11 cellular contexts compared by ENCODE assay signal in genomic region chr5:145680169-145680568, GRCh38.
DNase-seq lines count a peak whose midpoint lies in the region; ATAC-seq lines count a peak whose summit lies in the region.
"Had no signal": no experiment of that assay in that cellular context is flagged by ENCODE, and none has a peak within 500 bp of the region (broad histone marks: within the 10 kb centered on the region; RNA-seq: fewer than 3 reads in every experiment).

No MANE protein-coding gene starts in this region.

- no peak overlapping the region for H3K4me3 ChIP-seq in muscle layer of colon (ENCODE audit: low read depth in 1 of 2, low read length in 2 of 2)
- H3K4me3 ChIP-seq: Peyer's patch had no signal

- H3K9ac ChIP-seq in muscle layer of colon (ENCODE audit: low read length): no peak overlapping the region

- CTCF ChIA-PET in activated CD4-positive, alpha-beta memory T cell treated with anti-CD3 and anti-CD28 coated beads for 36 hours (lab: Charles Lee): interaction anchor here (0.7 to 1.7 kb wide), 5 partner anchors 8 to 1476 kb away, joined by 3 to 7 read pairs (median 3); no protein-coding TSS in a partner anchor

- no peaks in the 10 kb centered on the region for H3K9me3 Mint-ChIP-seq in activated CD4-positive, alpha-beta memory T cell treated with anti-CD3 and anti-CD28 coated beads for 36 hours

- H3K4me3 Mint-ChIP-seq in activated CD4-positive, alpha-beta memory T cell treated with anti-CD3 and anti-CD28 coated beads for 36 hours: no peak overlapping the region

- H3K9me3 ChIP-seq in muscle layer of colon (ENCODE audit: low read length): no peaks in the 10 kb centered on the region
- H3K9me3 ChIP-seq: Peyer's patch had no signal

- ATAC-seq in GM19395 (IDR thresholded peaks at IDR 0.05; ENCODE audit: unreplicated experiment): no peak
- no peak for ATAC-seq in HG03108 (IDR thresholded peaks at IDR 0.05; ENCODE audit: unreplicated experiment)

- H3K27ac Mint-ChIP-seq in activated CD4-positive, alpha-beta memory T cell treated with anti-CD3 and anti-CD28 coated beads for 36 hours: no peak overlapping the region

- peaks cover 26% of the 10 kb centered on the region for H3K4me1 ChIP-seq in muscle layer of colon (ENCODE audit: insufficient read depth, low read length)
- H3K4me1 ChIP-seq: Peyer's patch had no signal

- peak; percentile 13 for DNase-seq in ELR (ENCODE audit: low read depth)
- DNase-seq in HT-29 (ENCODE audit: low spot score): peak; percentile 24
- peak; percentile 6 for DNase-seq in amniotic epithelial cell (ENCODE audit: low read depth)
- DNase-seq in activated gamma-delta T cell treated with Interleukin-2 at 50 U/mL for 16 hours: no peak
- no peak for DNase-seq in activated CD4-positive, alpha-beta memory T cell treated with anti-CD3 and anti-CD28 coated beads for 36 hours
- DNase-seq: activated CD4-positive, alpha-beta T cell treated with anti-CD3 and anti-CD28 coated beads for 4 hours; activated naive CD4-positive, alpha-beta T cell treated with anti-CD3 and anti-CD28 coated beads, Interleukin-2, amount 50 U/mL, for 16 hours; Peyer's patch had no signal

- no peaks in the 10 kb centered on the region for H3K27me3 Mint-ChIP-seq in activated CD4-positive, alpha-beta memory T cell treated with anti-CD3 and anti-CD28 coated beads for 36 hours

- POLR2A ChIA-PET in activated CD4-positive, alpha-beta memory T cell treated with anti-CD3 and anti-CD28 coated beads for 36 hours (lab: Charles Lee): no interaction called here

- no peaks in the 10 kb centered on the region for H3K4me1 Mint-ChIP-seq in activated CD4-positive, alpha-beta memory T cell treated with anti-CD3 and anti-CD28 coated beads for 36 hours (ENCODE audit: low read depth)

- intact Hi-C loops in activated CD4-positive, alpha-beta memory T cell treated with anti-CD3 and anti-CD28 coated beads for 36 hours (cut with micrococcal nuclease): loop anchor here (2.0 kb wide), 2 partner anchors 747 to 1477 kb away; no protein-coding TSS in a partner anchor

- no peaks in the 10 kb centered on the region for H3K36me3 ChIP-seq in muscle layer of colon (ENCODE audit: insufficient read depth, low read length)
- H3K36me3 ChIP-seq: Peyer's patch had no signal

- H3K27ac ChIP-seq in muscle layer of colon (ENCODE audit: low read depth, low read length): peak overlapping the region; percentile 53
- H3K27ac ChIP-seq: Peyer's patch had no signal

- no peaks in the 10 kb centered on the region for H3K27me3 ChIP-seq in muscle layer of colon (ENCODE audit: control insufficient read depth in 1 of 2, insufficient read depth in 2 of 2, low read length in 2 of 2)
- H3K27me3 ChIP-seq: Peyer's patch had no signal

- H3K36me3 Mint-ChIP-seq in activated CD4-positive, alpha-beta memory T cell treated with anti-CD3 and anti-CD28 coated beads for 36 hours: no peaks in the 10 kb centered on the region

Comparison
In these comparisons a context has a peak if more than half of its experiments do, and no peak if none do; other contexts are left out.
1. DNase-seq: peak in ELR (single experiment), HT-29 (single experiment) and amniotic epithelial cell (single experiment); none in activated gamma-delta T cell treated with Interleukin-2 at 50 U/mL for 16 hours (single experiment) and activated CD4-positive, alpha-beta memory T cell treated with anti-CD3 and anti-CD28 coated beads for 36 hours (single experiment).